In genomic region chr12:12356886-12357696, GRCh38 we compare ENCODE assay signal across 8 cellular contexts. TPM values are rescaled to one million over a fixed set of nuclear protein-coding genes. Genes with fewer than 3 reads are reported as not detected.
A peak's percentile ranks its signal among the peaks of the same experiment; 100 is the strongest.
DNase-seq lines count a peak whose midpoint lies in the region; ATAC-seq and TF ChIP-seq lines count a peak whose summit lies in the region.

BORCS5 (plus strand) TSS chr12:12357078; CDS start chr12:12357452, 374 bp downstream.

- peaks cover 4% of the 10 kb centered on the region for H3K36me3 Mint-ChIP-seq in natural killer cell treated with Interleukin-12 subunit alpha and Interleukin-12 subunit beta and Interleukin-15 and Interleukin-18, amount 100 ng/mL, for 72 hours

- H2AFZ ChIP-seq in Loucy (ENCODE audit: low read length) = peak within 1 kb of the TSS; percentile 76

- no peaks in the 10 kb centered on the region for H3K36me3 ChIP-seq in H7 (replicated peaks; ENCODE audit: control insufficient read depth, insufficient read depth, low read length)
- no peaks in the 10 kb centered on the region for H3K36me3 ChIP-seq in Loucy (ENCODE audit: insufficient read depth, low read length)

- peak; percentile 99 for TF ChIP-seq POLR2A in Raji (IDR thresholded peaks at IDR 0.05; ENCODE audit: insufficient read depth, low read depth, low read length)

- H4K20me1 ChIP-seq in Loucy (ENCODE audit: insufficient read depth, low read length, poor library complexity, severe bottlenecking) = no peaks in the 10 kb centered on the region

- peak within 1 kb of the TSS; percentile 86 for H3K9ac ChIP-seq in Loucy (ENCODE audit: low read depth, low read length, poor library complexity, severe bottlenecking)

- peaks cover 14% of the 10 kb centered on the region for H3K4me1 ChIP-seq in Loucy (ENCODE audit: insufficient read depth, low read length, poor library complexity, severe bottlenecking)

- H3F3A ChIP-seq in Loucy (ENCODE audit: low read depth) = no peaks in the 10 kb centered on the region

- peaks cover 20% of the 10 kb centered on the region for H3K79me2 ChIP-seq in Loucy (ENCODE audit: insufficient read depth, low read length)

- in situ Hi-C loops in G401 (cut with HindIII; ENCODE audit: low sequenced_read_pairs) = no loop called here

- peak within 1 kb of the TSS; percentile 89 for H3K4me2 ChIP-seq in Loucy (ENCODE audit: low read depth, low read length, poor library complexity, severe bottlenecking)

- H3K9me3 Mint-ChIP-seq in natural killer cell treated with Interleukin-12 subunit alpha and Interleukin-12 subunit beta and Interleukin-15 and Interleukin-18, amount 100 ng/mL, for 72 hours = no peaks in the 10 kb centered on the region

- H3K9me2 ChIP-seq in Loucy (replicated peaks; ENCODE audit: low read depth, low read length) = no peaks in the 10 kb centered on the region

- H3K4me3 ChIP-seq in H7 (ENCODE audit: insufficient read depth, low read depth, low read length) = peak within 1 kb of the TSS; percentile 92
- peak within 1 kb of the TSS; percentile 89 for H3K4me3 ChIP-seq in Loucy (ENCODE audit: low read length, poor library complexity, severe bottlenecking)

- H3K4me1 Mint-ChIP-seq in natural killer cell treated with Interleukin-12 subunit alpha and Interleukin-12 subunit beta and Interleukin-15 and Interleukin-18, amount 100 ng/mL, for 72 hours (ENCODE audit: low read depth in 2 of 2) = peaks cover 20 to 41% of the 10 kb centered on the region in 2 donors

- H3K27me3 Mint-ChIP-seq in natural killer cell treated with Interleukin-12 subunit alpha and Interleukin-12 subunit beta and Interleukin-15 and Interleukin-18, amount 100 ng/mL, for 72 hours = no peaks in the 10 kb centered on the region

- H3K27me3 ChIP-seq in H7 (ENCODE audit: control insufficient read depth, insufficient read depth, low read length) (no peaks in the 10 kb centered on the region), Loucy (ENCODE audit: insufficient read depth, low read length, poor library complexity, severe bottlenecking) (no peaks in the 10 kb centered on the region)

- DNase-seq in G401 (ENCODE audit: low spot score) (peak; percentile 98), H7 (peak; percentile 96), fibroblast of peridontal ligament (ENCODE audit: extremely low read depth) (peak; percentile 84)
- peak; percentile 99 for DNase-seq in activated effector memory CD4-positive, alpha-beta T cell treated with Interleukin-2 at 50 U/mL for 16 hours
- peak; percentile 99 for DNase-seq in natural killer cell treated with Interleukin-12 subunit alpha and Interleukin-12 subunit beta and Interleukin-15 and Interleukin-18, amount 100 ng/mL, for 72 hours (ENCODE audit: low spot score)
- DNase-seq in stimulated activated naive CD8-positive, alpha-beta T cell treated with anti-CD3 and anti-CD28 coated beads, Interleukin-15, Interleukin-2, amounts not matched to agents 100 U/mL and 50 U/mL, for 24 hours = peak; percentile 99

- TF ChIP-seq CTCF in Loucy (conservative IDR thresholded peaks at IDR 0.05; ENCODE audit: low read length) = no peak

- ATAC-seq in natural killer cell treated with Interleukin-12 subunit alpha and Interleukin-12 subunit beta and Interleukin-15 and Interleukin-18, amount 100 ng/mL, for 72 hours = peak; percentile 96 to 99
- peak; percentile 94 for ATAC-seq in stimulated activated naive CD8-positive, alpha-beta T cell treated with anti-CD3 and anti-CD28 coated beads, Interleukin-15, Interleukin-2, amounts not matched to agents 100 U/mL and 50 U/mL, for 24 hours

- peak within 1 kb of the TSS; percentile 99 for H3K4me3 Mint-ChIP-seq in natural killer cell treated with Interleukin-12 subunit alpha and Interleukin-12 subunit beta and Interleukin-15 and Interleukin-18, amount 100 ng/mL, for 72 hours

- H3K27ac Mint-ChIP-seq in natural killer cell treated with Interleukin-12 subunit alpha and Interleukin-12 subunit beta and Interleukin-15 and Interleukin-18, amount 100 ng/mL, for 72 hours = peak within 1 kb of the TSS; percentile 91 to 93

- H3K9me3 ChIP-seq in Loucy (ENCODE audit: insufficient read depth, low read depth, low read length) = no peaks in the 10 kb centered on the region

RNA-seq across cellular contexts. Expression of gene BORCS5, which starts in this region (rescaled TPM):
- total RNA-seq in G401 (2014; rRNA removed; shearing (Covaris generic)) = 5.1 and 17.8 TPM in 2 replicates
- 7.4 and 7.5 TPM in 2 replicates for total RNA-seq in H7 (2014; rRNA removed; shearing (Covaris generic))
- 10 to 100 TPM; 19.7 to 26.9 TPM for total RNA-seq in natural killer cell treated with Interleukin-12 subunit alpha and Interleukin-12 subunit beta and Interleukin-15 and Interleukin-18, amount 100 ng/mL, for 72 hours

Comparison
In these comparisons a context has a peak if more than half of its experiments do, and no peak if none do; other contexts are left out.
1. Peak in every context shown above with its lines: DNase-seq, ATAC-seq and H3K4me3 ChIP-seq.